1 cellular context compared by ENCODE assay signal in genomic region chr13:42477588-42478190, GRCh38.
TF ChIP-seq lines count a peak whose summit lies in the region.

No MANE protein-coding gene starts in this region.

TF ChIP-seq in IMR-90, 13 proteins besides CTCF, POLR2A, EP300 and RAD21:
- TF ChIP-seq FOS (IDR thresholded peaks at IDR 0.05; ENCODE audit: low read depth, low read length) (no peak), MXI1 (IDR thresholded peaks at IDR 0.05; ENCODE audit: borderline replicate concordance, low read depth, low read length) (no peak), RCOR1 (IDR thresholded peaks at IDR 0.05; ENCODE audit: insufficient replicate concordance, low read length) (no peak), SMC3 (IDR thresholded peaks at IDR 0.05; ENCODE audit: low read depth, low read length) (no peak), CHD1 (IDR thresholded peaks at IDR 0.05; ENCODE audit: low read depth, low read length) (no peak), MAFK (IDR thresholded peaks at IDR 0.05; ENCODE audit: low read depth, low read length) (no peak), MAZ (IDR thresholded peaks at IDR 0.05; ENCODE audit: borderline replicate concordance, low read depth, low read length) (no peak), BHLHE40 (IDR thresholded peaks at IDR 0.05; ENCODE audit: low read depth, low read length) (no peak), USF2 (IDR thresholded peaks at IDR 0.05; ENCODE audit: low read depth, low read length) (no peak), NFE2L2 (IDR thresholded peaks at IDR 0.05; ENCODE audit: low read depth, low read length) (no peak), RFX5 (IDR thresholded peaks at IDR 0.05; ENCODE audit: low read depth, low read length) (no peak), CEBPB (IDR thresholded peaks at IDR 0.05; ENCODE audit: low read depth, low read length) (no peak)
- TF ChIP-seq, protein P1, sequence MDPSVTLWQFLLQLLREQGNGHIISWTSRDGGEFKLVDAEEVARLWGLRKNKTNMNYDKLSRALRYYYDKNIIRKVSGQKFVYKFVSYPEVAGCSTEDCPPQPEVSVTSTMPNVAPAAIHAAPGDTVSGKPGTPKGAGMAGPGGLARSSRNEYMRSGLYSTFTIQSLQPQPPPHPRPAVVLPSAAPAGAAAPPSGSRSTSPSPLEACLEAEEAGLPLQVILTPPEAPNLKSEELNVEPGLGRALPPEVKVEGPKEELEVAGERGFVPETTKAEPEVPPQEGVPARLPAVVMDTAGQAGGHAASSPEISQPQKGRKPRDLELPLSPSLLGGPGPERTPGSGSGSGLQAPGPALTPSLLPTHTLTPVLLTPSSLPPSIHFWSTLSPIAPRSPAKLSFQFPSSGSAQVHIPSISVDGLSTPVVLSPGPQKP (IDR thresholded peaks at IDR 0.05; ENCODE audit: borderline replicate concordance, low read depth, low read length), result no peak
